Comparison of ENCODE assay signal across 8 cellular contexts in the genomic region with DNA sequence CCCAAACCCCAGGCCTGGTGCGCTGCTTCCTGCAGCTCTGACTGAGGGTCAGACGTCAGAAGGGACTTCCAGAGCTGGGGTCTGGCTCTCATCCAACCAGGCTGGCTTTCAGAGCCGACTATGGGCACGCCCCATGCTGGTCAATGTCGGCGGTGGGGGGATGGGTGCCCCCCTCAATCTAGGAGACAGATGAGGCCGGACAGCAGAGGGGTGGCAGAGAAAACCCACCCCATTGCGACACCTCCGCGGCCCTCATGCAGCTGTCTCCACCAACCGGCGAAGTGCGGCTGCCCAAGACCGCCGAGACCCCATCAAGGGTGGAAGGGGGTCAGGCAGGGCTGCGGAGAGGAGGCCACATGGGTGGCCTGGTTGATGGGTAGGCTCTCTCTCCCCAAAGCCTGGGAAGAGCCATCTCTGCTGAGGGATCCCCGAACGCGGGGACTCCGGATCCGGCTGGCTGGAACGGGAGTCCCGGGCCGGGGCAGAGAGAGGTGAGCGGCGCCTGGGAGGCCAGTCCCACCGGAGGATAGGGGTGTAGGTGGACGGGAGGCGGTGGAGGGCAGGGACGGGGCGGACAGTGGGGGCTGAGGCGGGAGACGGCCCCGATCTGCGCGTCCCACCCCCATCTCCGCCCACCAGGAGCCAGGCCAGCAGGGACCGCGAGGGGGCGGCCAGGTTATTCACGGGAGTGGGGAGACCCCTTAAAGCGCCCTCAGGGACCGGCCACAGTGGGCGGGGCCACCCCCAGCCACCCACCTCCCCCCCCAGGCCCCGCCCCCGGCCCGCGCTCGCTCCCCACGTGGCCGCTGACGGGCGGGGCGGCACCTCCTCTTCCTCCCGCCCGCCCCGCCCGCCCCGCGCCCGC. TPM values are rescaled to one million over a fixed set of nuclear protein-coding genes. Genes with fewer than 3 reads are reported as not detected.
DNase-seq lines count a peak whose midpoint lies in the region; ATAC-seq lines count a peak whose summit lies in the region.

A gene (plus strand): TSS at position 864 of the 865 bp plus-strand sequence. CDS start 11,748 bp downstream, outside the sequence.

- peaks cover 16% of the 10 kb centered on the region for H3K4me1 Mint-ChIP-seq in central memory CD8-positive, alpha-beta T cell
- peaks cover 15 to 24% of the 10 kb centered on the region in 2 donors for H3K4me1 Mint-ChIP-seq in immature natural killer cell

- H3K27ac Mint-ChIP-seq in central memory CD8-positive, alpha-beta T cell (ENCODE audit: low read depth), result no peak within 1 kb of the TSS
- no peak within 1 kb of the TSS for H3K27ac Mint-ChIP-seq in immature natural killer cell

- H3K4me3 ChIP-seq in skin epidermis, result peak within 1 kb of the TSS; percentile 65 to 97 (median 96)

- H3K36me3 Mint-ChIP-seq in central memory CD8-positive, alpha-beta T cell (ENCODE audit: insufficient read depth), result no peaks in the 10 kb centered on the region
- no peaks in the 10 kb centered on the region for H3K36me3 Mint-ChIP-seq in immature natural killer cell

- H3K27ac ChIP-seq in skin epidermis, result peak within 1 kb of the TSS; percentile 20 to 95 (median 86)

- H3K4me3 Mint-ChIP-seq in central memory CD8-positive, alpha-beta T cell, result peak within 1 kb of the TSS; percentile 73
- peak within 1 kb of the TSS in 4 of 5 donors; percentile 23 to 72 (median 45) for H3K4me3 Mint-ChIP-seq in immature natural killer cell

- ATAC-seq in central memory CD8-positive, alpha-beta T cell (replicated peaks; ENCODE audit: extremely low read depth, poor library complexity, severe bottlenecking), result peak; percentile 51

- H3K9me3 Mint-ChIP-seq in central memory CD8-positive, alpha-beta T cell, result no peaks in the 10 kb centered on the region
- no peaks in the 10 kb centered on the region for H3K9me3 Mint-ChIP-seq in immature natural killer cell

- DNase-seq in NCI-H82 (lab: John Stamatoyannopoulos, UW) (peak; percentile 74), NCI-H82 treated with DMSO at 0.1 percent for 48 hours (lab: John Stamatoyannopoulos, UW; ENCODE audit: unreplicated experiment) (no peak), LHCN-M2 (ENCODE audit: low read depth) (peak; percentile 66), T-helper 9 cell (peak; percentile 42), immature natural killer cell (peak in 2 of 3 donors; percentile 18 to 34), NCI-H187 (lab: John Stamatoyannopoulos, UW) (no peak)
- no peak for DNase-seq in central memory CD8-positive, alpha-beta T cell (ENCODE audit: low spot score in 2 of 2)

- H3K27me3 Mint-ChIP-seq in central memory CD8-positive, alpha-beta T cell, result no peaks in the 10 kb centered on the region
- H3K27me3 Mint-ChIP-seq in immature natural killer cell (ENCODE audit: low read depth in 3 of 3), result peaks cover 0 to 1% (median 0%) of the 10 kb centered on the region in 3 donors

RNA-seq across cellular contexts. Expression of the gene that starts here (rescaled TPM):
- total RNA-seq in LHCN-M2 (2014; rRNA removed), result 78.1 and 87.8 TPM in 2 replicates
- 82.4 TPM for polyA plus RNA-seq in LHCN-M2 (2012)
- 1 to 10 TPM in 2 of 3 donors, not detected in 1; 1.5 to 2.5 TPM for polyA plus RNA-seq in immature natural killer cell

Comparison
In these comparisons a context has a peak if more than half of its experiments do, and no peak if none do; other contexts are left out.
1. DNase-seq: peak in NCI-H82 (single experiment), LHCN-M2 (single experiment), T-helper 9 cell (single experiment) and immature natural killer cell (2 of 3); none in NCI-H82 treated with DMSO at 0.1 percent for 48 hours (single experiment), central memory CD8-positive, alpha-beta T cell (0 of 2) and NCI-H187 (0 of 2).